1 cellular context compared by ENCODE assay signal in the genomic region with DNA sequence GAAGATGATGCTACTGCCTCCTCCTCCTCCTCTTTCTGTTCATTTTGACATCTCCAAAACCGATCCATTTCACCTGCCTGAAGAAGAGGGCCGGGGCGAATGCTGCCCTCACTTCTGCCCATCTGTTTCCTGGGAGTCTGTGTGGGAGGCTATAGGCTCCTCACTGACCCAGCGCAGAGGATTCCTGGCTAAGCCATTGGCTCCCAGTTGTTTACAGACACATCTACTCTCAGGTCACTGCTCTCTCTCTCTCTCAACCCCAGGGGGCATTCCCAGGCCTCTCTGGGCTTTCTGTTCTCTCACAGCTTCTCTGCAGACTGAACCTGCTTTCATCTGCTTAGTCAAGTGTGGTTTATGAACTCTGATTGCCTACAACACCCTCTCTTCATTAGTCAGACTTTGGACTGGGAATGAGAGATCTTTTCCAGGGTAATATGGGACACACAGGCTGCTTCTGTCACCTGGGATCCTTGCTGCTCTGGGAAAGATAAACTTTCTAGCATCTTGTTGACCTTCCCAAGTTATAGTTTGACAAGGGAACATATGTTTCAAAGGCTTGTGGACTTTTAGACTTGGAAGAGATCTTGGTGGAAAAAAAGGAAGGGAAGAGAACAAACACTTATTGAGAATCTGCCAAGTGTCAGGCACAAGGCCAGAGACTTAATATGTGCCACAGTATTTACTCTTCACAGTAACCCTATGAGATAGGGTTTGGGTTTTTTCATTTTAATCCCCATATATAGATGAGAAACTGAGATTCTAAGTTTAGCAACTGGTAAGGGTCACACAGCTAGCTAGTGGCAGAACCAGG.
TF ChIP-seq lines count a peak whose summit lies in the region.

No MANE protein-coding gene starts in this region.

TF ChIP-seq in GM12878, 131 proteins besides CTCF, POLR2A, EP300 and RAD21 (continues in another document):
- TF ChIP-seq PAX8 (IDR thresholded peaks at IDR 0.05): no peak
- TF ChIP-seq, protein P1, sequence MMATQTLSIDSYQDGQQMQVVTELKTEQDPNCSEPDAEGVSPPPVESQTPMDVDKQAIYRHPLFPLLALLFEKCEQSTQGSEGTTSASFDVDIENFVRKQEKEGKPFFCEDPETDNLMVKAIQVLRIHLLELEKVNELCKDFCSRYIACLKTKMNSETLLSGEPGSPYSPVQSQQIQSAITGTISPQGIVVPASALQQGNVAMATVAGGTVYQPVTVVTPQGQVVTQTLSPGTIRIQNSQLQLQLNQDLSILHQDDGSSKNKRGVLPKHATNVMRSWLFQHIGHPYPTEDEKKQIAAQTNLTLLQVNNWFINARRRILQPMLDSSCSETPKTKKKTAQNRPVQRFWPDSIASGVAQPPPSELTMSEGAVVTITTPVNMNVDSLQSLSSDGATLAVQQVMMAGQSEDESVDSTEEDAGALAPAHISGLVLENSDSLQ (IDR thresholded peaks at IDR 0.05): peak; percentile 77
- TF ChIP-seq, protein P2, sequence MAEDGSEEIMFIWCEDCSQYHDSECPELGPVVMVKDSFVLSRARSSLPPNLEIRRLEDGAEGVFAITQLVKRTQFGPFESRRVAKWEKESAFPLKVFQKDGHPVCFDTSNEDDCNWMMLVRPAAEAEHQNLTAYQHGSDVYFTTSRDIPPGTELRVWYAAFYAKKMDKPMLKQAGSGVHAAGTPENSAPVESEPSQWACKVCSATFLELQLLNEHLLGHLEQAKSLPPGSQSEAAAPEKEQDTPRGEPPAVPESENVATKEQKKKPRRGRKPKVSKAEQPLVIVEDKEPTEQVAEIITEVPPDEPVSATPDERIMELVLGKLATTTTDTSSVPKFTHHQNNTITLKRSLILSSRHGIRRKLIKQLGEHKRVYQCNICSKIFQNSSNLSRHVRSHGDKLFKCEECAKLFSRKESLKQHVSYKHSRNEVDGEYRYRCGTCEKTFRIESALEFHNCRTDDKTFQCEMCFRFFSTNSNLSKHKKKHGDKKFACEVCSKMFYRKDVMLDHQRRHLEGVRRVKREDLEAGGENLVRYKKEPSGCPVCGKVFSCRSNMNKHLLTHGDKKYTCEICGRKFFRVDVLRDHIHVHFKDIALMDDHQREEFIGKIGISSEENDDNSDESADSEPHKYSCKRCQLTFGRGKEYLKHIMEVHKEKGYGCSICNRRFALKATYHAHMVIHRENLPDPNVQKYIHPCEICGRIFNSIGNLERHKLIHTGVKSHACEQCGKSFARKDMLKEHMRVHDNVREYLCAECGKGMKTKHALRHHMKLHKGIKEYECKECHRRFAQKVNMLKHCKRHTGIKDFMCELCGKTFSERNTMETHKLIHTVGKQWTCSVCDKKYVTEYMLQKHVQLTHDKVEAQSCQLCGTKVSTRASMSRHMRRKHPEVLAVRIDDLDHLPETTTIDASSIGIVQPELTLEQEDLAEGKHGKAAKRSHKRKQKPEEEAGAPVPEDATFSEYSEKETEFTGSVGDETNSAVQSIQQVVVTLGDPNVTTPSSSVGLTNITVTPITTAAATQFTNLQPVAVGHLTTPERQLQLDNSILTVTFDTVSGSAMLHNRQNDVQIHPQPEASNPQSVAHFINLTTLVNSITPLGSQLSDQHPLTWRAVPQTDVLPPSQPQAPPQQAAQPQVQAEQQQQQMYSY (CRISPR knock-in tag; IDR thresholded peaks at IDR 0.05): no peak
- peak; percentile 90 for TF ChIP-seq RUNX3 (IDR thresholded peaks at IDR 0.05; ENCODE audit: low read length)
- TF ChIP-seq, protein P3, sequence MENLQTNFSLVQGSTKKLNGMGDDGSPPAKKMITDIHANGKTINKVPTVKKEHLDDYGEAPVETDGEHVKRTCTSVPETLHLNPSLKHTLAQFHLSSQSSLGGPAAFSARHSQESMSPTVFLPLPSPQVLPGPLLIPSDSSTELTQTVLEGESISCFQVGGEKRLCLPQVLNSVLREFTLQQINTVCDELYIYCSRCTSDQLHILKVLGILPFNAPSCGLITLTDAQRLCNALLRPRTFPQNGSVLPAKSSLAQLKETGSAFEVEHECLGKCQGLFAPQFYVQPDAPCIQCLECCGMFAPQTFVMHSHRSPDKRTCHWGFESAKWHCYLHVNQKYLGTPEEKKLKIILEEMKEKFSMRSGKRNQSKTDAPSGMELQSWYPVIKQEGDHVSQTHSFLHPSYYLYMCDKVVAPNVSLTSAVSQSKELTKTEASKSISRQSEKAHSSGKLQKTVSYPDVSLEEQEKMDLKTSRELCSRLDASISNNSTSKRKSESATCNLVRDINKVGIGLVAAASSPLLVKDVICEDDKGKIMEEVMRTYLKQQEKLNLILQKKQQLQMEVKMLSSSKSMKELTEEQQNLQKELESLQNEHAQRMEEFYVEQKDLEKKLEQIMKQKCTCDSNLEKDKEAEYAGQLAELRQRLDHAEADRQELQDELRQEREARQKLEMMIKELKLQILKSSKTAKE (IDR thresholded peaks at IDR 0.05; ENCODE audit: low read depth, poor library complexity, severe bottlenecking): peak; percentile 88
- peak; percentile 31; the same call in 1 of the 2 replicates for TF ChIP-seq SMC3 (IDR thresholded peaks at IDR 0.05; ENCODE audit: borderline replicate concordance, low read length)
- peak; percentile 92 for TF ChIP-seq IKZF1 (conservative IDR thresholded peaks at IDR 0.05)
- TF ChIP-seq KLF5 (IDR thresholded peaks at IDR 0.05; ENCODE audit: partially characterized antibody): no peak
- no peak for TF ChIP-seq BRCA1 (IDR thresholded peaks at IDR 0.05; ENCODE audit: low read depth, low read length)
- peak; percentile 77; the same call in 1 of the 2 replicates for TF ChIP-seq CBFB (IDR thresholded peaks at IDR 0.05; ENCODE audit: low read depth)
- no peak; the same call in 1 of the 2 replicates for TF ChIP-seq TARDBP (IDR thresholded peaks at IDR 0.05; ENCODE audit: borderline replicate concordance)
- peak; percentile 59; the same call in 1 of the 2 replicates for TF ChIP-seq CREM (IDR thresholded peaks at IDR 0.05; ENCODE audit: low read depth)
- peak; percentile 95 for TF ChIP-seq NR2F1 (conservative IDR thresholded peaks at IDR 0.05)
- TF ChIP-seq CHD1 (IDR thresholded peaks at IDR 0.05; ENCODE audit: low read depth, low read length): no peak; the same call in 1 of the 2 replicates
- TF ChIP-seq MEF2B (IDR thresholded peaks at IDR 0.05; ENCODE audit: partially characterized antibody, poor library complexity, severe bottlenecking): peak; percentile 100
- peak; percentile 66; the same call in 1 of the 2 replicates for TF ChIP-seq NFIC (IDR thresholded peaks at IDR 0.05; ENCODE audit: low read depth, low read length)
- TF ChIP-seq, protein P4, sequence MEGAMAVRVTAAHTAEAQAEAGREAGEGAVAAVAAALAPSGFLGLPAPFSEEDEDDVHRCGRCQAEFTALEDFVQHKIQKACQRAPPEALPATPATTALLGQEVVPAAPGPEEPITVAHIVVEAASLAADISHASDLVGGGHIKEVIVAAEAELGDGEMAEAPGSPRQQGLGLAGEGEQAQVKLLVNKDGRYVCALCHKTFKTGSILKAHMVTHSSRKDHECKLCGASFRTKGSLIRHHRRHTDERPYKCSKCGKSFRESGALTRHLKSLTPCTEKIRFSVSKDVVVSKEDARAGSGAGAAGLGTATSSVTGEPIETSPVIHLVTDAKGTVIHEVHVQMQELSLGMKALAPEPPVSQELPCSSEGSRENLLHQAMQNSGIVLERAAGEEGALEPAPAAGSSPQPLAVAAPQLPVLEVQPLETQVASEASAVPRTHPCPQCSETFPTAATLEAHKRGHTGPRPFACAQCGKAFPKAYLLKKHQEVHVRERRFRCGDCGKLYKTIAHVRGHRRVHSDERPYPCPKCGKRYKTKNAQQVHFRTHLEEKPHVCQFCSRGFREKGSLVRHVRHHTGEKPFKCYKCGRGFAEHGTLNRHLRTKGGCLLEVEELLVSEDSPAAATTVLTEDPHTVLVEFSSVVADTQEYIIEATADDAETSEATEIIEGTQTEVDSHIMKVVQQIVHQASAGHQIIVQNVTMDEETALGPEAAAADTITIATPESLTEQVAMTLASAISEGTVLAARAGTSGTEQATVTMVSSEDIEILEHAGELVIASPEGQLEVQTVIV (IDR thresholded peaks at IDR 0.05; ENCODE audit: borderline replicate concordance, partially characterized antibody): no peak
- peak; percentile 94 for TF ChIP-seq YBX1 (IDR thresholded peaks at IDR 0.05)
- TF ChIP-seq PAX5 (IDR thresholded peaks at IDR 0.05; ENCODE audit: borderline replicate concordance, low read depth, low read length): peak; percentile 85
- TF ChIP-seq, protein P5, sequence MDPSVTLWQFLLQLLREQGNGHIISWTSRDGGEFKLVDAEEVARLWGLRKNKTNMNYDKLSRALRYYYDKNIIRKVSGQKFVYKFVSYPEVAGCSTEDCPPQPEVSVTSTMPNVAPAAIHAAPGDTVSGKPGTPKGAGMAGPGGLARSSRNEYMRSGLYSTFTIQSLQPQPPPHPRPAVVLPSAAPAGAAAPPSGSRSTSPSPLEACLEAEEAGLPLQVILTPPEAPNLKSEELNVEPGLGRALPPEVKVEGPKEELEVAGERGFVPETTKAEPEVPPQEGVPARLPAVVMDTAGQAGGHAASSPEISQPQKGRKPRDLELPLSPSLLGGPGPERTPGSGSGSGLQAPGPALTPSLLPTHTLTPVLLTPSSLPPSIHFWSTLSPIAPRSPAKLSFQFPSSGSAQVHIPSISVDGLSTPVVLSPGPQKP (IDR thresholded peaks at IDR 0.05; ENCODE audit: low read depth, low read length): no peak
- TF ChIP-seq JUND (IDR thresholded peaks at IDR 0.05; ENCODE audit: low read depth, low read length): no peak
- peak; percentile 35; the same call in 1 of the 2 replicates for TF ChIP-seq HCFC1 (IDR thresholded peaks at IDR 0.05; ENCODE audit: low read length)
- TF ChIP-seq JUNB (IDR thresholded peaks at IDR 0.05): peak; percentile 16
- TF ChIP-seq KDM1A (IDR thresholded peaks at IDR 0.05; ENCODE audit: borderline replicate concordance): no peak
- TF ChIP-seq TCF3 (IDR thresholded peaks at IDR 0.05; ENCODE audit: borderline replicate concordance, insufficient read depth, low read depth, low read length): 0 out of 2 replicates have a peak, but pooled peaks have one; percentile 52
- peak; percentile 67; the same call in 1 of the 2 replicates for TF ChIP-seq CREB1 (IDR thresholded peaks at IDR 0.05; ENCODE audit: low read depth)
- TF ChIP-seq SMARCA5 (IDR thresholded peaks at IDR 0.05): no peak
- peak; percentile 90 for TF ChIP-seq BCL11A (IDR thresholded peaks at IDR 0.05; ENCODE audit: low read depth, low read length)
- no peak for TF ChIP-seq RFX5 (IDR thresholded peaks at IDR 0.05; ENCODE audit: low read depth, low read length)
- peak; percentile 84 for TF ChIP-seq MTA3 (IDR thresholded peaks at IDR 0.05; ENCODE audit: borderline replicate concordance, low read length)
- no peak; the same call in 1 of the 2 replicates for TF ChIP-seq POLR2AphosphoS2 (IDR thresholded peaks at IDR 0.05; ENCODE audit: low read depth, low read length)
- TF ChIP-seq IRF4 (IDR thresholded peaks at IDR 0.05; ENCODE audit: low read depth, low read length): peak; percentile 81
- TF ChIP-seq, protein P6, sequence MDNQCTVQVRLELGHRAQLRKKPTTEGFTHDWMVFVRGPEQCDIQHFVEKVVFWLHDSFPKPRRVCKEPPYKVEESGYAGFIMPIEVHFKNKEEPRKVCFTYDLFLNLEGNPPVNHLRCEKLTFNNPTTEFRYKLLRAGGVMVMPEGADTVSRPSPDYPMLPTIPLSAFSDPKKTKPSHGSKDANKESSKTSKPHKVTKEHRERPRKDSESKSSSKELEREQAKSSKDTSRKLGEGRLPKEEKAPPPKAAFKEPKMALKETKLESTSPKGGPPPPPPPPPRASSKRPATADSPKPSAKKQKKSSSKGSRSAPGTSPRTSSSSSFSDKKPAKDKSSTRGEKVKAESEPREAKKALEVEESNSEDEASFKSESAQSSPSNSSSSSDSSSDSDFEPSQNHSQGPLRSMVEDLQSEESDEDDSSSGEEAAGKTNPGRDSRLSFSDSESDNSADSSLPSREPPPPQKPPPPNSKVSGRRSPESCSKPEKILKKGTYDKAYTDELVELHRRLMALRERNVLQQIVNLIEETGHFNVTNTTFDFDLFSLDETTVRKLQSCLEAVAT (IDR thresholded peaks at IDR 0.05): no peak; the same call in 1 of the 2 replicates
- TF ChIP-seq ZNF622 (IDR thresholded peaks at IDR 0.05): no peak
- TF ChIP-seq CBX3 (IDR thresholded peaks at IDR 0.05; ENCODE audit: borderline replicate concordance, low read depth): no peak
- peak; percentile 95 to 96 for TF ChIP-seq IKZF2 (IDR thresholded peaks at IDR 0.05)
- TF ChIP-seq SMAD5 (IDR thresholded peaks at IDR 0.05; ENCODE audit: low read depth): no peak
- TF ChIP-seq RBBP5 (conservative IDR thresholded peaks at IDR 0.05): no peak
- peak; percentile 81; the same call in 2 of the 3 replicates for TF ChIP-seq POU2F2 (IDR thresholded peaks at IDR 0.05; ENCODE audit: borderline replicate concordance, low read depth, low read length)
- TF ChIP-seq, protein P7, sequence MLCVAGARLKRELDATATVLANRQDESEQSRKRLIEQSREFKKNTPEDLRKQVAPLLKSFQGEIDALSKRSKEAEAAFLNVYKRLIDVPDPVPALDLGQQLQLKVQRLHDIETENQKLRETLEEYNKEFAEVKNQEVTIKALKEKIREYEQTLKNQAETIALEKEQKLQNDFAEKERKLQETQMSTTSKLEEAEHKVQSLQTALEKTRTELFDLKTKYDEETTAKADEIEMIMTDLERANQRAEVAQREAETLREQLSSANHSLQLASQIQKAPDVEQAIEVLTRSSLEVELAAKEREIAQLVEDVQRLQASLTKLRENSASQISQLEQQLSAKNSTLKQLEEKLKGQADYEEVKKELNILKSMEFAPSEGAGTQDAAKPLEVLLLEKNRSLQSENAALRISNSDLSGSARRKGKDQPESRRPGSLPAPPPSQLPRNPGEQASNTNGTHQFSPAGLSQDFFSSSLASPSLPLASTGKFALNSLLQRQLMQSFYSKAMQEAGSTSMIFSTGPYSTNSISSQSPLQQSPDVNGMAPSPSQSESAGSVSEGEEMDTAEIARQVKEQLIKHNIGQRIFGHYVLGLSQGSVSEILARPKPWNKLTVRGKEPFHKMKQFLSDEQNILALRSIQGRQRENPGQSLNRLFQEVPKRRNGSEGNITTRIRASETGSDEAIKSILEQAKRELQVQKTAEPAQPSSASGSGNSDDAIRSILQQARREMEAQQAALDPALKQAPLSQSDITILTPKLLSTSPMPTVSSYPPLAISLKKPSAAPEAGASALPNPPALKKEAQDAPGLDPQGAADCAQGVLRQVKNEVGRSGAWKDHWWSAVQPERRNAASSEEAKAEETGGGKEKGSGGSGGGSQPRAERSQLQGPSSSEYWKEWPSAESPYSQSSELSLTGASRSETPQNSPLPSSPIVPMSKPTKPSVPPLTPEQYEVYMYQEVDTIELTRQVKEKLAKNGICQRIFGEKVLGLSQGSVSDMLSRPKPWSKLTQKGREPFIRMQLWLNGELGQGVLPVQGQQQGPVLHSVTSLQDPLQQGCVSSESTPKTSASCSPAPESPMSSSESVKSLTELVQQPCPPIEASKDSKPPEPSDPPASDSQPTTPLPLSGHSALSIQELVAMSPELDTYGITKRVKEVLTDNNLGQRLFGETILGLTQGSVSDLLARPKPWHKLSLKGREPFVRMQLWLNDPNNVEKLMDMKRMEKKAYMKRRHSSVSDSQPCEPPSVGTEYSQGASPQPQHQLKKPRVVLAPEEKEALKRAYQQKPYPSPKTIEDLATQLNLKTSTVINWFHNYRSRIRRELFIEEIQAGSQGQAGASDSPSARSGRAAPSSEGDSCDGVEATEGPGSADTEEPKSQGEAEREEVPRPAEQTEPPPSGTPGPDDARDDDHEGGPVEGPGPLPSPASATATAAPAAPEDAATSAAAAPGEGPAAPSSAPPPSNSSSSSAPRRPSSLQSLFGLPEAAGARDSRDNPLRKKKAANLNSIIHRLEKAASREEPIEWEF (IDR thresholded peaks at IDR 0.05; ENCODE audit: insufficient replicate concordance, low read depth, low read length): peak; percentile 98
